ENCODE assay signal across 30 cellular contexts in genomic region chr7:2940466-2940865, GRCh38.
DNase-seq lines count a peak whose midpoint lies in the region; ATAC-seq and TF ChIP-seq lines count a peak whose summit lies in the region.
"Had no signal": no experiment of that assay in that cellular context is flagged by ENCODE, and none has a peak within 500 bp of the region (broad histone marks: within the 10 kb centered on the region; RNA-seq: fewer than 3 reads in every experiment).

No MANE protein-coding gene starts in this region.

- H3K36me3 ChIP-seq in CD8-positive, alpha-beta T cell (ENCODE audit: insufficient read depth, low read length), result peaks cover 80% of the 10 kb centered on the region
- H3K36me3 ChIP-seq: gastroesophageal sphincter, prostate gland had no signal

- no peaks in the 10 kb centered on the region for H3K9me3 ChIP-seq in CD8-positive, alpha-beta T cell (ENCODE audit: low read length)
- H3K9me3 ChIP-seq: gastroesophageal sphincter, prostate gland, testis had no signal

- CTCF ChIA-PET in CD8-positive, alpha-beta T cell (lab: Charles Lee), result interaction anchor here (0.6 to 1.3 kb wide), 2 partner anchors 43 to 160 kb away, joined by 3 read pairs; no protein-coding TSS in a partner anchor

- POLR2A ChIA-PET in CD8-positive, alpha-beta T cell (lab: Charles Lee), result no interaction called here

- H3K4me1 Mint-ChIP-seq in activated T-cell treated with anti-CD3 and anti-CD28 coated beads, Interleukin-2, amount 50 U/mL, for 72 hours (ENCODE audit: low read depth), result peaks cover 5% of the 10 kb centered on the region
- H3K4me1 Mint-ChIP-seq in CD8-positive, alpha-beta T cell (ENCODE audit: low read depth), result peaks cover 5% of the 10 kb centered on the region
- H3K4me1 Mint-ChIP-seq in activated T-helper 2 cell treated with anti-CD3 and anti-CD28 coated beads, Interferon-gamma antibody, Interleukin-2, Interleukin-4, amounts not matched to agents 10 μg/mL and 5 μg/mL and 100 μg/mL, durations not matched to agents 14 hours and 24 hours and 36 hours (ENCODE audit: low read depth), result peaks cover 8% of the 10 kb centered on the region
- H3K4me1 Mint-ChIP-seq in natural killer cell treated with Interleukin-12 subunit alpha and Interleukin-12 subunit beta and Interleukin-15 and Interleukin-18, amount 100 ng/mL, for 72 hours (ENCODE audit: low read depth in 2 of 2), result peaks cover 29 to 48% of the 10 kb centered on the region in 2 donors

- peak overlapping the region; percentile 3 for H3K27ac Mint-ChIP-seq in activated T-cell treated with anti-CD3 and anti-CD28 coated beads, Interleukin-2, amount 50 U/mL, for 72 hours
- peak overlapping the region; percentile 72 for H3K27ac Mint-ChIP-seq in CD8-positive, alpha-beta T cell
- H3K27ac Mint-ChIP-seq in activated T-helper 2 cell treated with anti-CD3 and anti-CD28 coated beads, Interferon-gamma antibody, Interleukin-2, Interleukin-4, amounts not matched to agents 10 μg/mL and 5 μg/mL and 100 μg/mL, durations not matched to agents 14 hours and 24 hours and 36 hours, result peak overlapping the region; percentile 3
- H3K27ac Mint-ChIP-seq in natural killer cell treated with Interleukin-12 subunit alpha and Interleukin-12 subunit beta and Interleukin-15 and Interleukin-18, amount 100 ng/mL, for 72 hours, result peak overlapping the region; percentile 43 to 88
- H3K27ac Mint-ChIP-seq: activated naive CD8-positive, alpha-beta T cell treated with anti-CD3 and anti-CD28 coated beads for 36 hours; HFFc6 had no signal

- no peak overlapping the region for H3K27ac ChIP-seq in CD8-positive, alpha-beta T cell (ENCODE audit: low read depth, low read length)
- H3K27ac ChIP-seq: BLaER1, gastroesophageal sphincter, GM23248, prostate gland, testis, VCaP had no signal

- H3K4me3 Mint-ChIP-seq in activated T-cell treated with anti-CD3 and anti-CD28 coated beads, Interleukin-2, amount 50 U/mL, for 72 hours, result no peak overlapping the region
- H3K4me3 Mint-ChIP-seq in CD8-positive, alpha-beta T cell, result no peak overlapping the region
- no peak overlapping the region for H3K4me3 Mint-ChIP-seq in activated T-helper 2 cell treated with anti-CD3 and anti-CD28 coated beads, Interferon-gamma antibody, Interleukin-2, Interleukin-4, amounts not matched to agents 10 μg/mL and 5 μg/mL and 100 μg/mL, durations not matched to agents 14 hours and 24 hours and 36 hours (ENCODE audit: low read depth)
- H3K4me3 Mint-ChIP-seq in natural killer cell treated with Interleukin-12 subunit alpha and Interleukin-12 subunit beta and Interleukin-15 and Interleukin-18, amount 100 ng/mL, for 72 hours, result no peak overlapping the region
- H3K4me3 Mint-ChIP-seq: activated naive CD8-positive, alpha-beta T cell treated with anti-CD3 and anti-CD28 coated beads for 36 hours; activated T-cell treated with anti-CD3 and anti-CD28 coated beads, Interleukin-2, amount 50 U/mL, for 4 hours; HFFc6 had no signal

- H3K9me3 Mint-ChIP-seq in activated T-cell treated with anti-CD3 and anti-CD28 coated beads, Interleukin-2, amount 50 U/mL, for 72 hours, result no peaks in the 10 kb centered on the region
- no peaks in the 10 kb centered on the region for H3K9me3 Mint-ChIP-seq in CD8-positive, alpha-beta T cell
- H3K9me3 Mint-ChIP-seq in activated T-helper 2 cell treated with anti-CD3 and anti-CD28 coated beads, Interferon-gamma antibody, Interleukin-2, Interleukin-4, amounts not matched to agents 10 μg/mL and 5 μg/mL and 100 μg/mL, durations not matched to agents 14 hours and 24 hours and 36 hours, result no peaks in the 10 kb centered on the region
- H3K9me3 Mint-ChIP-seq in natural killer cell treated with Interleukin-12 subunit alpha and Interleukin-12 subunit beta and Interleukin-15 and Interleukin-18, amount 100 ng/mL, for 72 hours, result no peaks in the 10 kb centered on the region
- H3K9me3 Mint-ChIP-seq: activated naive CD8-positive, alpha-beta T cell treated with anti-CD3 and anti-CD28 coated beads for 36 hours; HFFc6 had no signal

- H3K27me3 Mint-ChIP-seq in activated T-cell treated with anti-CD3 and anti-CD28 coated beads, Interleukin-2, amount 50 U/mL, for 72 hours (ENCODE audit: low read depth), result no peaks in the 10 kb centered on the region
- H3K27me3 Mint-ChIP-seq in CD8-positive, alpha-beta T cell (ENCODE audit: low read depth), result no peaks in the 10 kb centered on the region
- no peaks in the 10 kb centered on the region for H3K27me3 Mint-ChIP-seq in activated T-helper 2 cell treated with anti-CD3 and anti-CD28 coated beads, Interferon-gamma antibody, Interleukin-2, Interleukin-4, amounts not matched to agents 10 μg/mL and 5 μg/mL and 100 μg/mL, durations not matched to agents 14 hours and 24 hours and 36 hours (ENCODE audit: low read depth)
- no peaks in the 10 kb centered on the region for H3K27me3 Mint-ChIP-seq in natural killer cell treated with Interleukin-12 subunit alpha and Interleukin-12 subunit beta and Interleukin-15 and Interleukin-18, amount 100 ng/mL, for 72 hours
- H3K27me3 Mint-ChIP-seq: activated naive CD8-positive, alpha-beta T cell treated with anti-CD3 and anti-CD28 coated beads for 36 hours had no signal

- intact Hi-C loops in CD8-positive, alpha-beta T cell (cut with DNase I, micrococcal nuclease), result no loop called here
- intact Hi-C loops in activated T-helper 2 cell treated with anti-CD3 and anti-CD28 coated beads, Interferon-gamma antibody, Interleukin-2, Interleukin-4, amounts not matched to agents 10 μg/mL and 5 μg/mL and 100 μg/mL, durations not matched to agents 14 hours and 24 hours and 36 hours (cut with micrococcal nuclease), result no loop called here
- intact Hi-C loops in Right ventricle myocardium superior (cut with DNase I), result no loop called here

- no peak overlapping the region for H3K4me3 ChIP-seq in CD8-positive, alpha-beta T cell (ENCODE audit: low read depth, low read length)
- H3K4me3 ChIP-seq: BLaER1, gastroesophageal sphincter, GM12878, GM23248, prostate gland, testis had no signal

- no peak for DNase-seq in activated T-cell treated with anti-CD3 and anti-CD28 coated beads, Interleukin-2, amount 50 U/mL, for 72 hours
- no peak for DNase-seq in activated T-cell treated with anti-CD3 and anti-CD28 coated beads, Interleukin-2, amount 50 U/mL, for 1 hour
- DNase-seq in CD8-positive, alpha-beta T cell, result no peak
- DNase-seq in activated T-helper 2 cell treated with anti-CD3 and anti-CD28 coated beads, Interferon-gamma antibody, Interleukin-2, Interleukin-4, amounts not matched to agents 10 μg/mL and 5 μg/mL and 100 μg/mL, durations not matched to agents 14 hours and 24 hours and 36 hours (ENCODE audit: low spot score), result no peak
- DNase-seq in natural killer cell treated with Interleukin-12 subunit alpha and Interleukin-12 subunit beta and Interleukin-15 and Interleukin-18, amount 100 ng/mL, for 72 hours (ENCODE audit: low spot score), result no peak
- no peak for DNase-seq in Right ventricle myocardium superior
- DNase-seq: activated CD4-positive, alpha-beta T cell treated with anti-CD3 and anti-CD28 coated beads, Interleukin-2, amount 50 U/mL, for 48 hours; activated naive CD8-positive, alpha-beta T cell treated with anti-CD3 and anti-CD28 coated beads for 36 hours; activated T-cell treated with anti-CD3 and anti-CD28 coated beads, Interleukin-2, amount 50 U/mL, for 4 hours; central memory CD4-positive, alpha-beta T cell; dermis blood vessel endothelial cell; GM23248; HFFc6; hippocampal formation; IMR-90; left colon; mesenchymal stem cell; NCI-H1048; NCI-H1694; stimulated activated CD4-positive, alpha-beta T cell treated with anti-CD3 and anti-CD28 coated beads, Interleukin-12 subunit alpha, Interleukin-12 subunit beta, amount 100 ng/mL, for 4 hours; stimulated activated CD4-positive, alpha-beta T cell treated with anti-CD3 and anti-CD28 coated beads, Interleukin-4, amount 100 ng/mL, for 1 hour; testis had no signal

- H3K27me3 ChIP-seq in CD8-positive, alpha-beta T cell (ENCODE audit: insufficient read depth, low read length), result no peaks in the 10 kb centered on the region
- H3K27me3 ChIP-seq: BLaER1, testis had no signal

- no peaks in the 10 kb centered on the region for H3K4me1 ChIP-seq in CD8-positive, alpha-beta T cell (ENCODE audit: insufficient read depth, low read length)
- H3K4me1 ChIP-seq: gastroesophageal sphincter, prostate gland, testis had no signal

- no peak for TF ChIP-seq CTCF in CD8-positive, alpha-beta T cell (IDR thresholded peaks at IDR 0.05)

- ATAC-seq in activated T-cell treated with anti-CD3 and anti-CD28 coated beads, Interleukin-2, amount 50 U/mL, for 72 hours (replicated peaks in 1 of 2), result no peak
- ATAC-seq in CD8-positive, alpha-beta T cell, result no peak
- no peak for ATAC-seq in natural killer cell treated with Interleukin-12 subunit alpha and Interleukin-12 subunit beta and Interleukin-15 and Interleukin-18, amount 100 ng/mL, for 72 hours
- ATAC-seq in HG03039 (IDR thresholded peaks at IDR 0.05; ENCODE audit: unreplicated experiment) (no peak), Right ventricle myocardium superior (ENCODE audit: poor library complexity) (no peak), HG02970 (IDR thresholded peaks at IDR 0.05; ENCODE audit: low FRiP score, unreplicated experiment) (no peak)
- ATAC-seq: activated T-cell treated with anti-CD3 and anti-CD28 coated beads, Interleukin-2, amount 50 U/mL, for 4 hours; gastroesophageal sphincter; GM12878; left colon; sciatic nerve had no signal

- H3K36me3 Mint-ChIP-seq in activated T-cell treated with anti-CD3 and anti-CD28 coated beads, Interleukin-2, amount 50 U/mL, for 72 hours (ENCODE audit: insufficient read depth in 2 of 2), result peaks cover 18 to 34% of the 10 kb centered on the region in 2 donors
- peaks cover 89% of the 10 kb centered on the region for H3K36me3 Mint-ChIP-seq in CD8-positive, alpha-beta T cell
- H3K36me3 Mint-ChIP-seq in activated T-helper 2 cell treated with anti-CD3 and anti-CD28 coated beads, Interferon-gamma antibody, Interleukin-2, Interleukin-4, amounts not matched to agents 10 μg/mL and 5 μg/mL and 100 μg/mL, durations not matched to agents 14 hours and 24 hours and 36 hours (ENCODE audit: low read depth), result peaks cover 74% of the 10 kb centered on the region
- H3K36me3 Mint-ChIP-seq in natural killer cell treated with Interleukin-12 subunit alpha and Interleukin-12 subunit beta and Interleukin-15 and Interleukin-18, amount 100 ng/mL, for 72 hours, result peaks cover 20% of the 10 kb centered on the region

Comparison
In these comparisons a context has a peak if more than half of its experiments do, and no peak if none do; other contexts are left out.
1. H3K27ac Mint-ChIP-seq: peak in every context shown above with its lines; median percentile 72 in CD8-positive, alpha-beta T cell; 66 in natural killer cell treated with Interleukin-12 subunit alpha and Interleukin-12 subunit beta and Interleukin-15 and Interleukin-18, amount 100 ng/mL, for 72 hours; 3 in activated T-cell treated with anti-CD3 and anti-CD28 coated beads, Interleukin-2, amount 50 U/mL, for 72 hours; 3 in activated T-helper 2 cell treated with anti-CD3 and anti-CD28 coated beads, Interferon-gamma antibody, Interleukin-2, Interleukin-4, amounts not matched to agents 10 μg/mL and 5 μg/mL and 100 μg/mL, durations not matched to agents 14 hours and 24 hours and 36 hours.